ENCODE assay signal across 1 cellular context in the genomic region with DNA sequence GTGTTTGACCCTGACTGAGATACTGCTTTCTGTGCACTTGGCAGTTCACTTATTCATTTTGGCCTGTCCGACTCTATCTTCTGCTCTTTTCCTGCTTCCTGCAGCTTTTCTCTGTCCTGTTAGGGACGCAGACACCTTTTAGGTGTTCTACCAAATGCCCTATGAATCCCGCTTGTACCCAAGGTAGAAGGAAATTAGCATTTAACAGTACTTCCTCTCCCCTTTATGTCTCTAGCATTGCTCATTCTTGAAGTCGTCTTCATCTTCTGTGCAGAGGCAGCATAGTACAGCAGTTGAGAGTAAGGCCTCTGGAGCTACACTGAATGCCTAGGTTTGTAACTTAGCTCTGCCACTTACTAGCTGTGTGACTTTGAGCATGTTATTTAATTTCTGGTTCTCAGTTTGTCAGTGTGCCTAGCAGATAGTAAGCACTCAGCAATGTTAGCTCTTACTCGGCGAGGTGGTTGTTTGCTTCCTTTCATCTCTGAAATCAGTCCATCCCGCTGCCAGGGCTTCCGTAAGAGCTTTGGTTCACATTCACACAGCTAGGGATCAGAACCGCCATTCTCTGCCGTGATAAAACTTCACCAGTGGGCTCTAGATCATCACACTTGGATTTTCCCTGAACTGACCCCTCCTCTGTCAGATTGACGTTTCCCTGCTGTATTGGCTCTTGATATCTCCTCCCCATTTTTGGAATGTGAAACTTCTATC.
TF ChIP-seq lines count a peak whose summit lies in the region.

No MANE protein-coding gene starts in this region.

TF ChIP-seq in HCT116, 20 proteins besides CTCF, POLR2A, EP300 and RAD21 (continued from another document):
- no peak for TF ChIP-seq SRF (IDR thresholded peaks at IDR 0.05; ENCODE audit: low read depth)
TF ChIP-seq in HCT116: peak in this region for 0.
